In the genomic region with DNA sequence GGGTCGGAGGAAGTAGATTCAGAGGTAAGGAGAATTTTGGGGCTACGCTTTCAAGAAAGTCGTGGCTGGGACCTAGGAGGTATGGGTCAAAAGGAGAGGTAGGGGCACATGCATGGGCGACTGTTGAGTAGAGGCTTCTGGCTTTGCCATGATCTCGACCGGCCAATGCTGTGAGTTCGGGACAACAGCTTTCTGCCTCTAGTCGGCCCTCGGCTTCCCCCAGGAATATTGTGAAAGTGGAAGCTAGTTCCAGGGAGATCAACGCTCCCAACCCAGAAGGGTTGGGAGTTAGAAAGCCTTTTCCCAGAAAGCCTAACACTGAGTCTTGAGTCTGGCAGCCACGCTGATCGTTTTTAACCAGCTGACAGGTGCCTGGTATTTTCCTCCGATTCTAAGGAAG, we compare ENCODE assay signal across 35 cellular contexts.
DNase-seq lines count a peak whose midpoint lies in the region; ATAC-seq and TF ChIP-seq lines count a peak whose summit lies in the region.
"Had no signal": no experiment of that assay in that cellular context is flagged by ENCODE, and none has a peak within 500 bp of the region (broad histone marks: within the 10 kb centered on the region; RNA-seq: fewer than 3 reads in every experiment).

No MANE protein-coding gene starts in this region.

- TF ChIP-seq POLR2A in right lobe of liver (IDR thresholded peaks at IDR 0.05) = no peak
- no peak for TF ChIP-seq POLR2A in esophagus muscularis mucosa (IDR thresholded peaks at IDR 0.05; ENCODE audit: low read depth)

- H3K27ac Mint-ChIP-seq in osteocyte (ENCODE audit: unreplicated experiment) (no peak overlapping the region), mesothelial cell of epicardium (no peak overlapping the region)
- H3K27ac Mint-ChIP-seq: B cell; CD14-positive monocyte; CD4-positive, alpha-beta memory T cell; CD4-positive, alpha-beta T cell; CD4-positive, CD25-positive, alpha-beta regulatory T cell; CD8-positive, alpha-beta memory T cell; CD8-positive, alpha-beta T cell had no signal

- no peak overlapping the region for H3K9ac ChIP-seq in liver (ENCODE audit: low read depth in 1 of 2, low read length in 2 of 2)
- H3K9ac ChIP-seq: BLaER1; BLaER1 treated with 17β-estradiol and CSF1 and Interleukin-3, amounts not matched to agents 10 nM and 100 nM had no signal

- H3K4me1 Mint-ChIP-seq in osteocyte (ENCODE audit: unreplicated experiment) (no peaks in the 10 kb centered on the region), mesothelial cell of epicardium (no peaks in the 10 kb centered on the region)
- H3K4me1 Mint-ChIP-seq: B cell, CD14-positive monocyte had no signal

- TF ChIP-seq EP300 in esophagus muscularis mucosa (IDR thresholded peaks at IDR 0.05) = no peak

- peaks cover 29% of the 10 kb centered on the region for H3K9me3 Mint-ChIP-seq in osteocyte (ENCODE audit: unreplicated experiment)
- peaks cover 66% of the 10 kb centered on the region for H3K9me3 Mint-ChIP-seq in mesothelial cell of epicardium

- TF ChIP-seq RAD21 in liver (IDR thresholded peaks at IDR 0.05) = no peak

- H3K4me3 Mint-ChIP-seq in osteocyte (ENCODE audit: unreplicated experiment) = no peak overlapping the region
- no peak overlapping the region for H3K4me3 Mint-ChIP-seq in mesothelial cell of epicardium
- H3K4me3 Mint-ChIP-seq: B cell; CD14-positive monocyte; CD4-positive, alpha-beta T cell; CD8-positive, alpha-beta T cell had no signal

- no peak for DNase-seq in right lobe of liver
- DNase-seq in esophagus muscularis mucosa (ENCODE audit: extremely low spot score) = peak; percentile 10
- peak; percentile 3 for DNase-seq in islet precursor cell
- DNase-seq in osteocyte (ENCODE audit: extremely low spot score, unreplicated experiment) = peak; percentile 66
- DNase-seq in stimulated activated naive CD4-positive, alpha-beta T cell (lab: John Stamatoyannopoulos, UW) = no peak
- DNase-seq in mesothelial cell of epicardium (ENCODE audit: low spot score in 2 of 2, unreplicated experiment in 2 of 2) = no peak
- DNase-seq: 8988T; ACHN; AML-193; BE2C; C1 segment of cervical spinal cord; Caco-2; Calu3; CD4-positive, alpha-beta memory T cell; CD4-positive, alpha-beta T cell; CD4-positive, CD25-positive, alpha-beta regulatory T cell; CD8-positive, alpha-beta memory T cell; CD8-positive, alpha-beta T cell; COR-L47; DMS 273 treated with DMSO at 0.1 percent for 48 hours; DMS153; DMS53; DMS79; DMS79 treated with DMSO at 0.1 percent for 48 hours; DND-41; EL had no signal

- WGBS in liver = 98% methylated on average over 13 of the region's 13 CpGs
- 88% methylated on average over 9 of the region's 13 CpGs for WGBS in right lobe of liver (ENCODE audit: insufficient coverage, low coverage, low lambda C conversion rate, missing lambda C conversion rate)
- 94% methylated on average over 13 of the region's 13 CpGs for WGBS in esophagus muscularis mucosa

- no peaks in the 10 kb centered on the region for H3K27me3 ChIP-seq in liver (ENCODE audit: control insufficient read depth in 4 of 4, insufficient read depth in 4 of 4, low read length in 3 of 4)
- no peaks in the 10 kb centered on the region for H3K27me3 ChIP-seq in right lobe of liver
- no peaks in the 10 kb centered on the region for H3K27me3 ChIP-seq in esophagus muscularis mucosa
- H3K27me3 ChIP-seq: BE2C; BLaER1; BLaER1 treated with 17β-estradiol and CSF1 and Interleukin-3, amounts not matched to agents 10 nM and 100 nM had no signal

- H3K4me1 ChIP-seq in liver (ENCODE audit: control insufficient read depth in 4 of 4, insufficient read depth in 4 of 4, low read length in 3 of 4) (no peaks in the 10 kb centered on the region), right lobe of liver (no peaks in the 10 kb centered on the region), esophagus muscularis mucosa (no peaks in the 10 kb centered on the region)
- H3K4me1 ChIP-seq: A549; BE2C; BLaER1; BLaER1 treated with 17β-estradiol and CSF1 and Interleukin-3, amounts not matched to agents 10 nM and 100 nM; Caco-2 had no signal

- H3K27ac ChIP-seq in liver (ENCODE audit: low read depth in 1 of 2, low read length in 2 of 2) (no peak overlapping the region), right lobe of liver (no peak overlapping the region), esophagus muscularis mucosa (replicated peaks in 1 of 4) (no peak overlapping the region)
- H3K27ac ChIP-seq: 22Rv1; A549; BLaER1; BLaER1 treated with 17β-estradiol and CSF1 and Interleukin-3, amounts not matched to agents 10 nM and 100 nM; C4-2B had no signal

- no peak for ATAC-seq in right lobe of liver
- no peak for ATAC-seq in GM18858 (IDR thresholded peaks at IDR 0.05; ENCODE audit: unreplicated experiment)
- ATAC-seq: A549; CD8-positive, alpha-beta T cell had no signal

- H3K36me3 Mint-ChIP-seq in osteocyte (ENCODE audit: unreplicated experiment) (peaks cover 19% of the 10 kb centered on the region), mesothelial cell of epicardium (peaks cover 78% of the 10 kb centered on the region)

- no peak for TF ChIP-seq CTCF in liver (IDR thresholded peaks at IDR 0.05; ENCODE audit: low read depth, low read length, missing input control)
- no peak for TF ChIP-seq CTCF in right lobe of liver (IDR thresholded peaks at IDR 0.05)
- no peak for TF ChIP-seq CTCF in esophagus muscularis mucosa (IDR thresholded peaks at IDR 0.05)
- no peak for TF ChIP-seq CTCF in osteocyte (IDR thresholded peaks at IDR 0.05)
- no peak for TF ChIP-seq CTCF in mesothelial cell of epicardium (IDR thresholded peaks at IDR 0.05; ENCODE audit: unreplicated experiment)

- intact Hi-C loops in right lobe of liver (cut with DNase I) = no loop called here
- intact Hi-C loops in esophagus muscularis mucosa (cut with DNase I) = no loop called here

- peak overlapping the region in 2 of 3 donors; percentile 6 to 35 for H3K4me3 ChIP-seq in liver (ENCODE audit: low read depth in 1 of 3, low read length in 3 of 3)
- H3K4me3 ChIP-seq in right lobe of liver = no peak overlapping the region
- H3K4me3 ChIP-seq in esophagus muscularis mucosa = no peak overlapping the region
- H3K4me3 ChIP-seq: A549, BLaER1 had no signal

- peaks cover 39 to 70% (median 50%) of the 10 kb centered on the region in 4 donors for H3K9me3 ChIP-seq in liver (ENCODE audit: control insufficient read depth in 4 of 4, low read length in 3 of 4)
- H3K9me3 ChIP-seq in right lobe of liver = peaks cover 0 to 10% (median 3%) of the 10 kb centered on the region in 4 donors
- H3K9me3 ChIP-seq in esophagus muscularis mucosa = peaks cover 0 to 61% (median 27%) of the 10 kb centered on the region in 4 donors
- H3K9me3 ChIP-seq: BE2C had no signal

- H3K27me3 Mint-ChIP-seq in osteocyte (ENCODE audit: unreplicated experiment) = no peaks in the 10 kb centered on the region
- no peaks in the 10 kb centered on the region for H3K27me3 Mint-ChIP-seq in mesothelial cell of epicardium (ENCODE audit: low read depth)
- H3K27me3 Mint-ChIP-seq: B cell; CD4-positive, alpha-beta memory T cell; CD4-positive, alpha-beta T cell; CD4-positive, CD25-positive, alpha-beta regulatory T cell; CD8-positive, alpha-beta memory T cell had no signal

- peaks cover 0 to 4% (median 1%) of the 10 kb centered on the region in 4 donors for H3K36me3 ChIP-seq in liver (ENCODE audit: control insufficient read depth in 4 of 4, insufficient read depth in 3 of 4, low read depth in 1 of 4, low read length in 3 of 4)
- H3K36me3 ChIP-seq in right lobe of liver = no peaks in the 10 kb centered on the region
- peaks cover 0 to 3% (median 0%) of the 10 kb centered on the region in 4 donors for H3K36me3 ChIP-seq in esophagus muscularis mucosa

TF ChIP-seq in liver, 16 proteins besides CTCF, POLR2A, EP300 and RAD21:
- no peak for TF ChIP-seq ZBTB33 (IDR thresholded peaks at IDR 0.05)
- no peak for TF ChIP-seq NR2F2 (IDR thresholded peaks at IDR 0.05)
- TF ChIP-seq JUND (IDR thresholded peaks at IDR 0.05) = no peak
- no peak for TF ChIP-seq MAX (IDR thresholded peaks at IDR 0.05)
- no peak for TF ChIP-seq HNF4G (IDR thresholded peaks at IDR 0.05)
- no peak for TF ChIP-seq SP1 (IDR thresholded peaks at IDR 0.05)
- no peak for TF ChIP-seq TAF1 (conservative IDR thresholded peaks at IDR 0.05)
- no peak for TF ChIP-seq FOXA1 (IDR thresholded peaks at IDR 0.05)
- TF ChIP-seq YY1 (IDR thresholded peaks at IDR 0.05) = no peak
- no peak for TF ChIP-seq EGR1 (IDR thresholded peaks at IDR 0.05; ENCODE audit: low read depth in 2 of 2)

Comparison
In these comparisons a context has a peak if more than half of its experiments do, and no peak if none do; other contexts are left out.
1. H3K4me3 ChIP-seq: peak in liver (2 of 3); none in right lobe of liver (0 of 3) and esophagus muscularis mucosa (0 of 4).
2. DNase-seq: peak in esophagus muscularis mucosa (single experiment), islet precursor cell (single experiment) and osteocyte (single experiment); none in right lobe of liver (0 of 3), stimulated activated naive CD4-positive, alpha-beta T cell (0 of 6) and mesothelial cell of epicardium (0 of 2).